Comparison of ENCODE assay signal across 30 cellular contexts in the genomic region with DNA sequence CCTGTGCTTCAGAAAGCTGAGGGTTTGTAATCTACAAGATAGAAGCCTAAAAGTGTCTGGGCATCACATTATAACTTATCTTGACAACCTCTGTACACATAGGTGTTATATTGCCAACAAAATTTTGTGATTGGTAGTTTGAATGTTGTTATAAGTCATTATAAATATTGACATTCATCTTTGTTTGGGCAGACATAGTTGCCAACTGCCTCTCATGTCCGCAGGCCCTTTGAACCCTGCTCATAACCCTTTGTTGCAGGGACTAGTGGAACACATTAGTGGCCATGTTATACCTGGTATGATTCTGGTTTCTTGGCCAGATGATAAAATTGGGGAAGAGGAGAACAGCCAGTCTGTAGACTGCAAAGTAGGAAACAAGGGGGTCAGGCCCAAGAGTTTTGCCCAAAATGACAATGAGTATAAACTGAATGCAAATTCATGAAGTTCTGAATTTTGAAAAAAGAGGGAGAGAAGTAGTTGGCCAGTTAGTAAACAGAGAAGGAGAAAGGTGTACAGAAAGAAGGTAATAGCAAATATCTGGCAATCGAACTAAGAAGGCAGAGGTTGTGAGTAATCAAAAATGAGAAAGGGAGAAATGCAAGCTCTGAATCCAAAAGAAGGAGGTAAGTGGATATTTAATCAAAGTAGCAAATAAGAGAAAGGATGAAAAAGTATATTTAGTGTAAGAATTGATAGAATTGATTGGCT. TPM values are rescaled to one million over a fixed set of nuclear protein-coding genes. Genes with fewer than 3 reads are reported as not detected.
"Had no signal": no experiment of that assay in that cellular context is flagged by ENCODE, and none has a peak within 500 bp of the region (broad histone marks: within the 10 kb centered on the region; RNA-seq: fewer than 3 reads in every experiment).

No MANE protein-coding gene starts in this region.

- DNase-seq: activated CD4-positive, alpha-beta T cell treated with anti-CD3 and anti-CD28 coated beads for 48 hours; activated CD4-positive, alpha-beta T cell treated with anti-CD3 and anti-CD28 coated beads, Interleukin-2, amount 50 U/mL, for 48 hours; activated CD8-positive, alpha-beta memory T cell treated with anti-CD3 and anti-CD28 coated beads, Interleukin-2, amount 50 U/mL, for 4 hours; activated gamma-delta T cell; activated naive CD4-positive, alpha-beta T cell treated with anti-CD3 and anti-CD28 coated beads, Interleukin-2, amount 50 U/mL, for 16 hours; activated T-cell treated with anti-CD3 and anti-CD28 coated beads, Interleukin-2, amount 50 U/mL, for 1 hour; amniotic stem cell; brain microvascular endothelial cell; dorsolateral prefrontal cortex; effector memory CD4-positive, alpha-beta T cell; kidney glomerular epithelial cell; left ventricle myocardium inferior; naive thymus-derived CD4-positive, alpha-beta T cell; ovary; psoas muscle; stimulated activated CD4-positive, alpha-beta T cell treated with anti-CD3 and anti-CD28 coated beads, Interleukin-2, amount 100 ng/mL, for 24 hours; stimulated activated naive CD4-positive, alpha-beta T cell treated with Interleukin-2 at 50 U/mL for 16 hours; T-helper 17 cell; T1000; testis; WERI-Rb-1 had no signal

- H3K4me1 ChIP-seq: left ventricle myocardium inferior, psoas muscle, testis, vagina had no signal

- H3K4me2 ChIP-seq: smooth muscle cell had no signal

- H3K27me3 ChIP-seq: brain microvascular endothelial cell, dorsolateral prefrontal cortex, ovary, testis, vagina had no signal

- H3K9me3 ChIP-seq: left ventricle myocardium inferior, ovary, psoas muscle, testis, vagina had no signal

- H3K27me3 Mint-ChIP-seq: naive thymus-derived CD4-positive, alpha-beta T cell; T-helper 17 cell; type B pancreatic cell had no signal

- H3K9me3 Mint-ChIP-seq: activated T-helper 1 cell treated with anti-CD3 and anti-CD28 coated beads, Interleukin-12 subunit alpha, Interleukin-12 subunit beta, Interleukin-2, Interleukin-4 antibody, amounts not matched to agents 30 ng/mL and 10 ng/mL and 1 ng/mL, durations not matched to agents 14 hours and 24 hours and 36 hours; type B pancreatic cell had no signal

- H3K4me3 ChIP-seq: coronary artery, dorsolateral prefrontal cortex, left ventricle myocardium inferior, ovary, psoas muscle, smooth muscle cell, testis, vagina had no signal

- H3K36me3 ChIP-seq: brain microvascular endothelial cell, left ventricle myocardium inferior, ovary, vagina, WERI-Rb-1 had no signal

- H3K27ac Mint-ChIP-seq: activated T-helper 1 cell treated with anti-CD3 and anti-CD28 coated beads, Interleukin-12 subunit alpha, Interleukin-12 subunit beta, Interleukin-2, Interleukin-4 antibody, amounts not matched to agents 30 ng/mL and 10 ng/mL and 1 ng/mL, durations not matched to agents 14 hours and 24 hours and 36 hours; naive thymus-derived CD4-positive, alpha-beta T cell; T-helper 17 cell; type B pancreatic cell had no signal

- H3K27ac ChIP-seq: brain microvascular endothelial cell, coronary artery, left ventricle myocardium inferior, ovary, psoas muscle, testis, vagina, WERI-Rb-1 had no signal

- ATAC-seq: activated CD4-positive, CD25-positive, alpha-beta regulatory T cell treated with anti-CD3 and anti-CD28 coated beads, Interleukin-2, amount 50 U/mL, for 24 hours; naive thymus-derived CD4-positive, alpha-beta T cell; psoas muscle; T-helper 17 cell had no signal

- H3K4me3 Mint-ChIP-seq: activated T-helper 1 cell treated with anti-CD3 and anti-CD28 coated beads, Interleukin-12 subunit alpha, Interleukin-12 subunit beta, Interleukin-2, Interleukin-4 antibody, amounts not matched to agents 30 ng/mL and 10 ng/mL and 1 ng/mL, durations not matched to agents 14 hours and 24 hours and 36 hours; naive thymus-derived CD4-positive, alpha-beta T cell; T-helper 17 cell; type B pancreatic cell had no signal

- FAIRE-seq: astrocyte, frontal cortex had no signal

RNA-seq across cellular contexts. Expression of a gene that starts 48.0 kb away (rescaled TPM):
- total RNA-seq: activated T-helper 1 cell treated with anti-CD3 and anti-CD28 coated beads, Interleukin-12 subunit alpha, Interleukin-12 subunit beta, Interleukin-2, Interleukin-4 antibody, amounts not matched to agents 30 ng/mL and 10 ng/mL and 1 ng/mL, durations not matched to agents 14 hours and 24 hours and 36 hours; lung microvascular endothelial cell had no signal
